Comparison of ENCODE assay signal across 1 cellular context in the genomic region with DNA sequence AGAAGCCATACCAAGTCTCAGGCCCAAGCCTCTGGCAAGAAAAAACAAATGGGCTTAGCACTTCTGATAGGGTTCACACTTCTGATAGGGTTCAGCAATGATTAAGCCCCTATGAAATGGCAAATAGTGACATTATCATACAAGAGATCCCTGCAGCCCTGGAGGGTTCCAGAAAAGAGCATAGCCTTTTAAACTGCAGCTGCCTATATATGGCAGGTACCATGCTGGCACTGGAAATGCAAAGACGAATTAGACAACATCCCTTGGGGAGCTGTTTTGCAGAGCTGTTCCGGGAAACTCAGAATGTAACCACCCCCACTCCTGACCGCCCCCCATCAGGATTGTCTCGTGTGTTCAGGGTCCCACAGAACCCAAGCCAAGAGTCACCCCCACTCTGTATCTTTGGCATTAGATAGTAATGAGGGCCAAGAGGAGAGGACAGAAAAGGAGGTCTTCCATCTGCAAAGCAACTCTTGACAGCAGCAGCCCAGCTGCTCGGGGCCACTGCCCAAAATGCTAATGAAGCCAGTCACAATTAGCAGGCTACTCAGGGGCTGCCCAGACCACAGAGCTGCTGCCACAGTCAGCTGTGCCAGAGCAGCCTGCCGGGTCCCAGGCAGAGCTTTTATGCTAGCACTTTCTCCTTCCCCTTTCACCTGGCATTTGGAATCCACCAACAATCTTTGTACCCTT.
TF ChIP-seq lines count a peak whose summit lies in the region.

No MANE protein-coding gene starts in this region.

TF ChIP-seq in SK-N-SH, 30 proteins besides CTCF, POLR2A, EP300 and RAD21 (continued from another document):
- TF ChIP-seq, protein P1, sequence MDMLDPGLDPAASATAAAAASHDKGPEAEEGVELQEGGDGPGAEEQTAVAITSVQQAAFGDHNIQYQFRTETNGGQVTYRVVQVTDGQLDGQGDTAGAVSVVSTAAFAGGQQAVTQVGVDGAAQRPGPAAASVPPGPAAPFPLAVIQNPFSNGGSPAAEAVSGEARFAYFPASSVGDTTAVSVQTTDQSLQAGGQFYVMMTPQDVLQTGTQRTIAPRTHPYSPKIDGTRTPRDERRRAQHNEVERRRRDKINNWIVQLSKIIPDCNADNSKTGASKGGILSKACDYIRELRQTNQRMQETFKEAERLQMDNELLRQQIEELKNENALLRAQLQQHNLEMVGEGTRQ (IDR thresholded peaks at IDR 0.05; ENCODE audit: borderline replicate concordance, low read depth, low read length) = no peak
- no peak for TF ChIP-seq YY1 (IDR thresholded peaks at IDR 0.05; ENCODE audit: low read depth)
- no peak for TF ChIP-seq CHD2 (IDR thresholded peaks at IDR 0.05; ENCODE audit: low read length, partially characterized antibody)
- no peak for TF ChIP-seq RFX5 (IDR thresholded peaks at IDR 0.05; ENCODE audit: low read length)
- TF ChIP-seq, protein P2, sequence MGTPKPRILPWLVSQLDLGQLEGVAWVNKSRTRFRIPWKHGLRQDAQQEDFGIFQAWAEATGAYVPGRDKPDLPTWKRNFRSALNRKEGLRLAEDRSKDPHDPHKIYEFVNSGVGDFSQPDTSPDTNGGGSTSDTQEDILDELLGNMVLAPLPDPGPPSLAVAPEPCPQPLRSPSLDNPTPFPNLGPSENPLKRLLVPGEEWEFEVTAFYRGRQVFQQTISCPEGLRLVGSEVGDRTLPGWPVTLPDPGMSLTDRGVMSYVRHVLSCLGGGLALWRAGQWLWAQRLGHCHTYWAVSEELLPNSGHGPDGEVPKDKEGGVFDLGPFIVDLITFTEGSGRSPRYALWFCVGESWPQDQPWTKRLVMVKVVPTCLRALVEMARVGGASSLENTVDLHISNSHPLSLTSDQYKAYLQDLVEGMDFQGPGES (IDR thresholded peaks at IDR 0.05; ENCODE audit: low read depth, low read length) = no peak
- no peak for TF ChIP-seq ELF1 (IDR thresholded peaks at IDR 0.05)
- TF ChIP-seq, protein P3, sequence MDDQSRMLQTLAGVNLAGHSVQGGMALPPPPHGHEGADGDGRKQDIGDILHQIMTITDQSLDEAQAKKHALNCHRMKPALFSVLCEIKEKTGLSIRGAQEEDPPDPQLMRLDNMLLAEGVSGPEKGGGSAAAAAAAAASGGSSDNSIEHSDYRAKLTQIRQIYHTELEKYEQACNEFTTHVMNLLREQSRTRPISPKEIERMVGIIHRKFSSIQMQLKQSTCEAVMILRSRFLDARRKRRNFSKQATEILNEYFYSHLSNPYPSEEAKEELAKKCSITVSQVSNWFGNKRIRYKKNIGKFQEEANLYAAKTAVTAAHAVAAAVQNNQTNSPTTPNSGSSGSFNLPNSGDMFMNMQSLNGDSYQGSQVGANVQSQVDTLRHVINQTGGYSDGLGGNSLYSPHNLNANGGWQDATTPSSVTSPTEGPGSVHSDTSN (IDR thresholded peaks at IDR 0.05) = no peak
TF ChIP-seq in SK-N-SH: peak in this region for 0.
